ENCODE assay signal across 22 cellular contexts in genomic region chr9:116389546-116390305, GRCh38.
"Had no signal": no experiment of that assay in that cellular context is flagged by ENCODE, and none has a peak within 500 bp of the region (broad histone marks: within the 10 kb centered on the region; RNA-seq: fewer than 3 reads in every experiment).

No MANE protein-coding gene starts in this region.

- H3K4me3 ChIP-seq: gastroesophageal sphincter, right atrium auricular region, tibial nerve, uterus had no signal

- H3K36me3 Mint-ChIP-seq: natural killer cell treated with Interleukin-12 subunit alpha and Interleukin-12 subunit beta and Interleukin-15 and Interleukin-18, amount 100 ng/mL, for 72 hours had no signal

- H3K4me3 Mint-ChIP-seq: activated B cell treated with CpG ODN at 0.5 μM for 24 hours; activated CD8-positive, alpha-beta T cell treated with anti-CD3 and anti-CD28 coated beads, Interleukin-2, amount 10 ng/mL, durations not matched to agents 7 days and 5 days; activated naive CD8-positive, alpha-beta T cell treated with anti-CD3 and anti-CD28 coated beads for 36 hours; memory B cell; natural killer cell treated with Interleukin-12 subunit alpha and Interleukin-12 subunit beta and Interleukin-15 and Interleukin-18, amount 100 ng/mL, for 72 hours; stimulated activated naive B cell treated with anti-CD40 and anti-IgM and Interleukin-4, amounts not matched to agents 10 μg/mL and 1 μg/mL and 100 μg/mL, for 72 hours had no signal

- DNase-seq: activated B cell treated with CpG ODN at 0.5 μM for 24 hours; activated CD4-positive, alpha-beta T cell treated with anti-CD3 and anti-CD28 coated beads for 48 hours; activated CD8-positive, alpha-beta memory T cell treated with anti-CD3 and anti-CD28 coated beads, Interleukin-2, amount 50 U/mL, for 4 hours; activated CD8-positive, alpha-beta T cell treated with anti-CD3 and anti-CD28 coated beads, Interleukin-2, amount 10 ng/mL, durations not matched to agents 7 days and 5 days; activated gamma-delta T cell; activated naive CD8-positive, alpha-beta T cell treated with anti-CD3 and anti-CD28 coated beads for 36 hours; activated T-cell treated with anti-CD3 and anti-CD28 coated beads, Interleukin-2, amount 50 U/mL, for 48 hours; amygdala; brain microvascular endothelial cell; dermis blood vessel endothelial cell; nucleus accumbens; stimulated activated CD4-positive, alpha-beta T cell treated with anti-CD3 and anti-CD28 coated beads, Interleukin-4, amount 100 ng/mL, for 1 hour; stimulated activated naive B cell treated with anti-CD40 and anti-IgM and Interleukin-4, amounts not matched to agents 10 μg/mL and 1 μg/mL and 100 μg/mL, for 72 hours; substantia nigra; T-helper 2 cell; uterus had no signal

- H3K27ac ChIP-seq: brain microvascular endothelial cell, gastroesophageal sphincter, right atrium auricular region, tibial nerve, uterus had no signal

- ATAC-seq: activated CD8-positive, alpha-beta T cell treated with anti-CD3 and anti-CD28 coated beads, Interleukin-2, amount 10 ng/mL, durations not matched to agents 7 days and 5 days; gastroesophageal sphincter; left lobe of liver; natural killer cell treated with Interleukin-12 subunit alpha and Interleukin-12 subunit beta and Interleukin-15 and Interleukin-18, amount 100 ng/mL, for 72 hours had no signal

- H3K27me3 Mint-ChIP-seq: activated B cell treated with CpG ODN at 0.5 μM for 24 hours; activated naive CD8-positive, alpha-beta T cell treated with anti-CD3 and anti-CD28 coated beads for 36 hours; natural killer cell treated with Interleukin-12 subunit alpha and Interleukin-12 subunit beta and Interleukin-15 and Interleukin-18, amount 100 ng/mL, for 72 hours; stimulated activated naive B cell treated with anti-CD40 and anti-IgM and Interleukin-4, amounts not matched to agents 10 μg/mL and 1 μg/mL and 100 μg/mL, for 72 hours had no signal

- H3K4me1 ChIP-seq: gastroesophageal sphincter, right atrium auricular region, tibial nerve, uterus had no signal

- H3K27me3 ChIP-seq: brain microvascular endothelial cell, gastroesophageal sphincter, right atrium auricular region, tibial nerve, uterus had no signal

- H3K36me3 ChIP-seq: gastroesophageal sphincter, right atrium auricular region, uterus had no signal

- H3K4me1 Mint-ChIP-seq: activated B cell treated with CpG ODN at 0.5 μM for 24 hours; activated naive CD8-positive, alpha-beta T cell treated with anti-CD3 and anti-CD28 coated beads for 36 hours had no signal

- H3K9me3 ChIP-seq: gastroesophageal sphincter, right atrium auricular region, tibial nerve, uterus had no signal

- H3K27ac Mint-ChIP-seq: activated B cell treated with CpG ODN at 0.5 μM for 24 hours; activated CD8-positive, alpha-beta T cell treated with anti-CD3 and anti-CD28 coated beads, Interleukin-2, amount 10 ng/mL, durations not matched to agents 7 days and 5 days; activated naive CD8-positive, alpha-beta T cell treated with anti-CD3 and anti-CD28 coated beads for 36 hours; memory B cell; natural killer cell treated with Interleukin-12 subunit alpha and Interleukin-12 subunit beta and Interleukin-15 and Interleukin-18, amount 100 ng/mL, for 72 hours; stimulated activated naive B cell treated with anti-CD40 and anti-IgM and Interleukin-4, amounts not matched to agents 10 μg/mL and 1 μg/mL and 100 μg/mL, for 72 hours had no signal

- H3K9me3 Mint-ChIP-seq: activated B cell treated with CpG ODN at 0.5 μM for 24 hours; activated naive CD8-positive, alpha-beta T cell treated with anti-CD3 and anti-CD28 coated beads for 36 hours; memory B cell had no signal
